In genomic region chr10:4051408-4052151, GRCh38 we compare ENCODE assay signal across 11 cellular contexts.
A peak's percentile ranks its signal among the peaks of the same experiment; 100 is the strongest.
DNase-seq lines count a peak whose midpoint lies in the region; ATAC-seq and TF ChIP-seq lines count a peak whose summit lies in the region.
"Had no signal": no experiment of that assay in that cellular context is flagged by ENCODE, and none has a peak within 500 bp of the region (broad histone marks: within the 10 kb centered on the region; RNA-seq: fewer than 3 reads in every experiment).

No MANE protein-coding gene starts in this region.

- TF ChIP-seq POLR2A in heart left ventricle (IDR thresholded peaks at IDR 0.05) = no peak
- no peak for TF ChIP-seq POLR2A in ovary (IDR thresholded peaks at IDR 0.05)

- H3K9me3 ChIP-seq in adipocyte (ENCODE audit: control insufficient read depth, low read length) = no peaks in the 10 kb centered on the region
- no peaks in the 10 kb centered on the region for H3K9me3 ChIP-seq in heart left ventricle
- no peaks in the 10 kb centered on the region for H3K9me3 ChIP-seq in ovary
- no peaks in the 10 kb centered on the region for H3K9me3 ChIP-seq in MG63

- H3K27me3 ChIP-seq in ACC112 (ENCODE audit: insufficient read depth, low read length) = no peaks in the 10 kb centered on the region
- no peaks in the 10 kb centered on the region for H3K27me3 ChIP-seq in adipocyte (replicated peaks; ENCODE audit: control insufficient read depth, insufficient read depth, low read length)
- no peaks in the 10 kb centered on the region for H3K27me3 ChIP-seq in heart left ventricle
- no peaks in the 10 kb centered on the region for H3K27me3 ChIP-seq in ovary
- no peaks in the 10 kb centered on the region for H3K27me3 ChIP-seq in MG63

- peak; percentile 49 to 68 (median 54) for ATAC-seq in heart left ventricle

- H3K27ac ChIP-seq in ACC112 (ENCODE audit: low read depth, low read length) = no peak overlapping the region
- peak overlapping the region; percentile 43 to 88 (median 77) for H3K27ac ChIP-seq in heart left ventricle
- H3K27ac ChIP-seq in ovary = peak overlapping the region; percentile 49 to 73

- H3K4me3 ChIP-seq in ACC112 (ENCODE audit: low read depth, low read length) (peak overlapping the region; percentile 50), adipocyte (ENCODE audit: low read length) (peak overlapping the region; percentile 71), heart left ventricle (peak overlapping the region in 11 of 12 donors; percentile 1 to 54 (median 33)), ovary (peak overlapping the region; percentile 29), MG63 (no peak overlapping the region)

- no peak for TF ChIP-seq EP300 in ovary (IDR thresholded peaks at IDR 0.05)

- H3K36me3 ChIP-seq in ACC112 (ENCODE audit: insufficient read depth, low read length) (no peaks in the 10 kb centered on the region), adipocyte (ENCODE audit: control insufficient read depth, insufficient read depth, low read length, severe bottlenecking) (no peaks in the 10 kb centered on the region), heart left ventricle (no peaks in the 10 kb centered on the region), ovary (no peaks in the 10 kb centered on the region), MG63 (no peaks in the 10 kb centered on the region)

- no peaks in the 10 kb centered on the region for H3K79me2 ChIP-seq in ACC112 (ENCODE audit: control insufficient read depth, insufficient read depth, low read length, unreplicated experiment)

- H3K9ac ChIP-seq in adipocyte (ENCODE audit: low read length) = peak overlapping the region; percentile 73

- peaks cover 5% of the 10 kb centered on the region for H3K4me1 ChIP-seq in ACC112 (ENCODE audit: control insufficient read depth, insufficient read depth, low read length, unreplicated experiment)
- H3K4me1 ChIP-seq in adipocyte (ENCODE audit: control insufficient read depth, insufficient read depth, low read length) = peaks cover 24% of the 10 kb centered on the region
- peaks cover 0 to 31% (median 7%) of the 10 kb centered on the region in 12 donors for H3K4me1 ChIP-seq in heart left ventricle
- H3K4me1 ChIP-seq in ovary (ENCODE audit: insufficient read depth) = peaks cover 7% of the 10 kb centered on the region

- H2AFZ ChIP-seq in ACC112 (ENCODE audit: low read length, unreplicated experiment) = peak overlapping the region; percentile 98

- DNase-seq in adipocyte (ENCODE audit: low read depth) (no peak), heart left ventricle (peak in 1 of 5 donors; percentile 42), ovary (no peak), MG63 (no peak), superior temporal gyrus (ENCODE audit: extremely low spot score) (no peak), NCI-H187 treated with DMSO at 0.1 percent for 48 hours (lab: John Stamatoyannopoulos, UW) (no peak)
- no peak for DNase-seq in activated naive CD4-positive, alpha-beta T cell (lab: John Stamatoyannopoulos, UW)
- DNase-seq: activated gamma-delta T cell, AML-193, NCI-H82 had no signal

- no peak for TF ChIP-seq CTCF in heart left ventricle (IDR thresholded peaks at IDR 0.05)
- no peak for TF ChIP-seq CTCF in ovary (IDR thresholded peaks at IDR 0.05)

- WGBS in heart left ventricle, 4 donors = 54 to 65% (median 59%) methylated on average over 13 of the region's 13 CpGs
- 23 to 33% (median 26%) methylated on average over 13 of the region's 13 CpGs for WGBS in ovary, 3 donors

- intact Hi-C loops in heart left ventricle (cut with DNase I) (no loop called here), ovary (cut with DNase I) (loop anchor here in 2 of 4 donors (10.0 kb wide), 1 partner anchor 267 kb away; the partner anchor contains the start of gene KLF6 (in 2 of the 2))
